In the genomic region with DNA sequence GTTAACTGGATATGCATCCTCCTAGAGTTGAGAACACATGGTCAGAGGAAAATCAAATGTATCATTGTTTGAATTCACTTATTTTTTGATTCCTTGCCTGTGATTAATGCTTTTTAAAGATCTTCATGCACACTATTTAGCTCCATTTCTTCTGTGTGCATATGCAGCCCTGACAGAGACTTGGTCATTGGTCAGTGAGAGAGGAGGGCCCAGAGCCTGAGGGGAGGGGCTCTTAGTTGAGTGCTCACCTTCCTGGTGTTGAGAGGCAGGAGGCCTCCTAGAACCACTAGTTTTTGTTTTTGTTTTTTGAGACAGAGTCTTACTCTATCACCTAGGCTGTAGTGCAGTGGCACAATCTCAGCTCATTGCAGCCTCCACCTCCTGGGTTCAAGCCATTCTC, we compare ENCODE assay signal across 1 cellular context.
TF ChIP-seq lines count a peak whose summit lies in the region.

No MANE protein-coding gene starts in this region.

TF ChIP-seq in HCT116, 20 proteins besides CTCF, POLR2A, EP300 and RAD21:
- no peak for TF ChIP-seq POLR2AphosphoS5 (IDR thresholded peaks at IDR 0.05; ENCODE audit: low read depth, low read length)
- no peak for TF ChIP-seq SIN3A (IDR thresholded peaks at IDR 0.05; ENCODE audit: low read depth)
TF ChIP-seq in HCT116: peak in this region for 0.
